ENCODE assay signal across 8 cellular contexts in genomic region chr15:98548172-98548971, GRCh38.
DNase-seq lines count a peak whose midpoint lies in the region; ATAC-seq, FAIRE-seq and TF ChIP-seq lines count a peak whose summit lies in the region.

No MANE protein-coding gene starts in this region.

- no peak overlapping the region for H3K27ac ChIP-seq in SJSA1

- DNase-seq in SJSA1 (ENCODE audit: low read depth in 1 of 2, low spot score in 2 of 2) (peak; percentile 73 to 78), astrocyte of the hippocampus (ENCODE audit: low read depth, low spot score) (peak; percentile 78), hypothalamus (lab: John Stamatoyannopoulos, UW) (peak in 49 of 51 donors; percentile 8 to 80 (median 50)), putamen (ENCODE audit: low spot score) (peak; percentile 46), GM20000 (ENCODE audit: low spot score) (no peak)

- no peak for TF ChIP-seq CTCF in GM20000 (IDR thresholded peaks at IDR 0.05; ENCODE audit: extremely low read depth, missing control alignments)

- H3K4me3 ChIP-seq in SJSA1, result peak overlapping the region; percentile 45

- H3K36me3 ChIP-seq in SJSA1, result no peaks in the 10 kb centered on the region

- peak; percentile 92 for FAIRE-seq in G401.6 (lab: Jason Lieb, UNC)

- no peak for ATAC-seq in GM19463 (IDR thresholded peaks at IDR 0.05; ENCODE audit: unreplicated experiment)
- no peak for ATAC-seq in GM18858 (IDR thresholded peaks at IDR 0.05; ENCODE audit: unreplicated experiment)

- no peaks in the 10 kb centered on the region for H3K9me3 ChIP-seq in SJSA1 (replicated peaks)

- H3K27me3 ChIP-seq in SJSA1 (replicated peaks), result peaks cover 13% of the 10 kb centered on the region

- peaks cover 12% of the 10 kb centered on the region for H3K4me1 ChIP-seq in SJSA1 (replicated peaks)
